9 cellular contexts compared by ENCODE assay signal in genomic region chr14:105092124-105092911, GRCh38. TPM values are rescaled to one million over a fixed set of nuclear protein-coding genes. Genes with fewer than 3 reads are reported as not detected.
DNase-seq lines count a peak whose midpoint lies in the region; ATAC-seq and TF ChIP-seq lines count a peak whose summit lies in the region.
"Had no signal": no experiment of that assay in that cellular context is flagged by ENCODE, and none has a peak within 500 bp of the region (broad histone marks: within the 10 kb centered on the region; RNA-seq: fewer than 3 reads in every experiment).

No MANE protein-coding gene starts in this region.

- peaks cover 11% of the 10 kb centered on the region for H3K27me3 Mint-ChIP-seq in memory B cell

- dilution Hi-C loops in mammary epithelial cell (cut with HindIII; ENCODE audit: low sequenced_read_pairs), result no loop called here

- POLR2A ChIA-PET in HEK293T (lab: Yijun Ruan, JAX), result interaction anchor here (0.7 kb wide), 1 partner anchor 37 kb away, joined by 3 read pairs; no protein-coding TSS in a partner anchor

- H3K4me2 ChIP-seq in BLaER1 (peak overlapping the region; percentile 97), mammary epithelial cell (ENCODE audit: insufficient read depth, low read depth, low read length) (peak overlapping the region; percentile 90)

- H3K9ac ChIP-seq in BLaER1 (peak overlapping the region; percentile 83), mammary epithelial cell (ENCODE audit: insufficient read depth, low read length) (peak overlapping the region; percentile 32)

- intact Hi-C loops in mammary epithelial cell (cut with micrococcal nuclease), result loop anchor here (5.0 kb wide), 2 partner anchors 90 to 400 kb away; partner anchors contain the start of genes NUDT14 and TEDC1

- H3K27ac Mint-ChIP-seq in memory B cell, result peak overlapping the region; percentile 38

- H3K79me2 ChIP-seq in mammary epithelial cell (ENCODE audit: insufficient read depth, low read length), result no peaks in the 10 kb centered on the region

- H3K36me3 ChIP-seq in BLaER1 (peaks cover 18% of the 10 kb centered on the region), mammary epithelial cell (ENCODE audit: insufficient read depth, low read length) (no peaks in the 10 kb centered on the region), urinary bladder (ENCODE audit: insufficient read depth) (no peaks in the 10 kb centered on the region)
- H3K36me3 ChIP-seq: neutrophil had no signal

- H3K4me3 Mint-ChIP-seq in memory B cell, result peak overlapping the region; percentile 89

- WGBS in mammary epithelial cell (ENCODE audit: low coverage, missing lambda C conversion rate), result 8% methylated on average over 17 of the region's 25 CpGs
- WGBS in urinary bladder, result 44% methylated on average over 25 of the region's 25 CpGs

- TF ChIP-seq CTCF in LNCaP clone FGC (IDR thresholded peaks at IDR 0.05; ENCODE audit: control insufficient read depth, extremely low read depth, insufficient read depth) (no peak), mammary epithelial cell (conservative IDR thresholded peaks at IDR 0.05 in 1 of 2, IDR thresholded peaks at IDR 0.05 in 1 of 2; ENCODE audit: extremely low read depth in 1 of 2, insufficient read depth in 1 of 2, low read depth in 1 of 2, low read length in 2 of 2) (no peak)

- H3K4me3 ChIP-seq in BLaER1 (peak overlapping the region; percentile 77), LNCaP clone FGC (ENCODE audit: low read depth, low read length) (peak overlapping the region; percentile 37), mammary epithelial cell (replicated peaks in 1 of 3; ENCODE audit: insufficient read depth in 1 of 3, low read depth in 2 of 3, low read length in 3 of 3) (peak overlapping the region; percentile 30 to 80 (median 63)), urinary bladder (ENCODE audit: low read depth, low read length) (peak overlapping the region; percentile 58)

- H3K36me3 Mint-ChIP-seq in memory B cell, result no peaks in the 10 kb centered on the region

- H3K4me1 Mint-ChIP-seq in memory B cell, result peaks cover 12% of the 10 kb centered on the region

- ATAC-seq in memory B cell (ENCODE audit: low read depth) (no peak), HG03378 (IDR thresholded peaks at IDR 0.05; ENCODE audit: unreplicated experiment) (no peak)

- H3K4me1 ChIP-seq in BLaER1 (peaks cover 82% of the 10 kb centered on the region), mammary epithelial cell (ENCODE audit: insufficient read depth, low read length) (peaks cover 61% of the 10 kb centered on the region), urinary bladder (ENCODE audit: insufficient read depth) (no peaks in the 10 kb centered on the region)

- BruUV-seq in mammary epithelial cell (replicated peaks; lab: Mats Ljungman, UMichigan), result TSS peak; percentile 35

- DNase-seq in LNCaP clone FGC (ENCODE audit: low read depth) (no peak), mammary epithelial cell (no peak), memory B cell (ENCODE audit: low spot score in 2 of 2) (no peak), HEK293T (ENCODE audit: extremely low spot score) (no peak)
- DNase-seq in stimulated activated CD4-positive, alpha-beta T cell treated with anti-CD3 and anti-CD28 coated beads, Interleukin-12 subunit alpha, Interleukin-12 subunit beta, amount 100 ng/mL, for 4 hours, result no peak

- H3K27me3 ChIP-seq in BLaER1, result peaks cover 16% of the 10 kb centered on the region
- H3K27me3 ChIP-seq in mammary epithelial cell (ENCODE audit: insufficient read depth, low read length), result no peaks in the 10 kb centered on the region

- peaks cover 75% of the 10 kb centered on the region for H4K20me1 ChIP-seq in BLaER1
- no peaks in the 10 kb centered on the region for H4K20me1 ChIP-seq in mammary epithelial cell (ENCODE audit: insufficient read depth, low read length)

- in situ Hi-C loops in mammary epithelial cell (cut with MboI; ENCODE audit: low sequenced_read_pairs in 2 of 2), result loop anchor here (5.0 to 25.0 kb wide), 4 partner anchors 72 to 252 kb away; partner anchors contain the start of gene JAG2 (in 2 of the 2)

- H3K27ac ChIP-seq in BLaER1 (peak overlapping the region; percentile 88), mammary epithelial cell (ENCODE audit: insufficient read depth, low read depth, low read length) (peak overlapping the region; percentile 59), urinary bladder (ENCODE audit: low read depth) (peak overlapping the region; percentile 57)
- H3K27ac ChIP-seq: neutrophil had no signal

- CTCF ChIA-PET in mammary epithelial cell (lab: Charles Lee; ENCODE audit: low non-redundant PET), result no interaction called here
- CTCF ChIA-PET in HEK293T (lab: Yijun Ruan, JAX), result interaction anchor here (0.7 to 1.1 kb wide), 2 partner anchors 14 to 78 kb away, joined by 3 to 4 read pairs; no protein-coding TSS in a partner anchor

- no peaks in the 10 kb centered on the region for H3K9me3 Mint-ChIP-seq in memory B cell

- H2AFZ ChIP-seq in mammary epithelial cell (ENCODE audit: low read depth, low read length), result peak overlapping the region; percentile 59

- H3K9me3 ChIP-seq in BLaER1 (no peaks in the 10 kb centered on the region), mammary epithelial cell (replicated peaks; ENCODE audit: insufficient read depth, low read length) (no peaks in the 10 kb centered on the region)
- H3K9me3 ChIP-seq: neutrophil had no signal

TF ChIP-seq in HEK293T, 16 proteins besides CTCF, POLR2A, EP300 and RAD21:
- no peak for TF ChIP-seq SUZ12 (IDR thresholded peaks at IDR 0.05)
- TF ChIP-seq SP1 (IDR thresholded peaks at IDR 0.05), result no peak
- TF ChIP-seq CTBP1 (IDR thresholded peaks at IDR 0.05; ENCODE audit: borderline replicate concordance), result no peak
- TF ChIP-seq FOXM1 (IDR thresholded peaks at IDR 0.05; ENCODE audit: borderline replicate concordance), result no peak
- no peak for TF ChIP-seq LEF1 (IDR thresholded peaks at IDR 0.05; ENCODE audit: borderline replicate concordance)
- TF ChIP-seq ELF4 (IDR thresholded peaks at IDR 0.05), result no peak
- no peak for TF ChIP-seq FOXA1 (IDR thresholded peaks at IDR 0.05)
- no peak for TF ChIP-seq L3MBTL2 (conservative IDR thresholded peaks at IDR 0.05)
- no peak for TF ChIP-seq HDGF (IDR thresholded peaks at IDR 0.05; ENCODE audit: borderline replicate concordance)
- no peak for TF ChIP-seq FOXK2 (IDR thresholded peaks at IDR 0.05)
- no peak for TF ChIP-seq NFRKB (IDR thresholded peaks at IDR 0.05)
- no peak for TF ChIP-seq TARDBP (IDR thresholded peaks at IDR 0.05)
- TF ChIP-seq ARNT (IDR thresholded peaks at IDR 0.05), result no peak
- no peak for TF ChIP-seq ZNF384 (IDR thresholded peaks at IDR 0.05)
- no peak for TF ChIP-seq BHLHE40 (IDR thresholded peaks at IDR 0.05; ENCODE audit: borderline replicate concordance)
- TF ChIP-seq PKNOX1 (IDR thresholded peaks at IDR 0.05), result no peak

RNA-seq across cellular contexts. Expression of gene GPR132, which starts 27.1 kb away (rescaled TPM):
- total RNA-seq in mammary epithelial cell (under 1 TPM in 1 of 2 donors, not detected in 1; 0.24 TPM), urinary bladder (1.7 TPM)
- polyA plus RNA-seq in mammary epithelial cell (not detected), urinary bladder (1.3 TPM)
- not detected for polyA minus RNA-seq in mammary epithelial cell
